ENCODE assay signal across 16 cellular contexts in the genomic region with DNA sequence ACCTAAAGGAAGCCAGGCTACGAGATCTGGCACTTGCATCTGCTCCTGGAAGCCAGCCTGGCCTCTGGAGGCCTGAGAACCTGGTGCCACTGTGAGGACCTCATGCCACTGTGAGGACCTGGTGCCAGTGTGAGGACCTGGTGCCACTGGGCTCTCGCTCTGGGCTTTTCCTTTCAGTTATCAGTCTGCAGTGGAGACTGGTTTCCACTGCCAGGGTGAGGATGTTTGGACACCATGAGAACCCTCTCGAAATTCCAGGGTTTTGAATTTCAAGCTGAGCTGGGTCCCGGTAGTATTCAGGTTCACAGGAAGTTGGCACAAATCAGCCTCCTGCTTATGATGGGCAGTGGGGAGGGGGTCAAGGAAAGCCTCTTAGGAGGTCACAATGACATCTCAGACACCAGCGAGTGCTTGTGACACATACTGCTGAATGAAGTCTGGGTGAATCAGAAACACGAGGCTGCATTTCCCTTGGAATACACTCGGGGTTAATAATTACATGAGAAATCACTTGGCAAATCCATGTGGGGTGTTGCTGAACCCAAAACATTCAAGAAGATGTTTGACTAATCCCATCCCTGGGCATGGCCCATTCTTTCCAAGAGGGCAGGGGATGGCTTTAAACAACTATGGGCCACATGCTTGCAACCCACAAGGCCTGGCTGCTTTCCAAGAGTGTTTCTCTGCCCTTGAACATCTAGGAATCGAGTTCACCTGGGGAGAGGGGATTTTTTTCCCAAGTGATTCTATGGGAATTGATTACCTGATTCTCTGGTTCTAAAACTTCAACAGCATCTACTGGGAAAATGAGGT.
DNase-seq lines count a peak whose midpoint lies in the region; ATAC-seq and TF ChIP-seq lines count a peak whose summit lies in the region.
"Had no signal": no experiment of that assay in that cellular context is flagged by ENCODE, and none has a peak within 500 bp of the region (broad histone marks: within the 10 kb centered on the region; RNA-seq: fewer than 3 reads in every experiment).

No MANE protein-coding gene starts in this region.

- H3K27ac ChIP-seq in lung (ENCODE audit: low read depth in 1 of 2, low read length in 1 of 2) = peak overlapping the region in 1 of 2 donors; percentile 58
- H3K27ac ChIP-seq: parathyroid adenoma had no signal

- ATAC-seq in lung (ENCODE audit: insufficient read depth, low FRiP score) = peak; percentile 44
- no peak for ATAC-seq in HG02610 (IDR thresholded peaks at IDR 0.05; ENCODE audit: unreplicated experiment)
- ATAC-seq: activated naive CD8-positive, alpha-beta T cell treated with anti-CD3 and anti-CD28 coated beads, Interleukin-2, amount 50 U/mL, for 24 hours; stimulated activated naive CD8-positive, alpha-beta T cell treated with anti-CD3 and anti-CD28 coated beads, Interleukin-15, Interleukin-2, amounts not matched to agents 100 U/mL and 50 U/mL, for 24 hours; T-helper 17 cell had no signal

- H3K27me3 ChIP-seq in lung (ENCODE audit: control insufficient read depth, insufficient read depth) = no peaks in the 10 kb centered on the region

- 57 to 74% methylated on average over 8 of the region's 8 CpGs for WGBS in lung, 2 donors

- no peak overlapping the region for H3K4me3 ChIP-seq in lung

- H3K36me3 ChIP-seq in lung (ENCODE audit: control insufficient read depth in 2 of 2, insufficient read depth in 2 of 2, low read length in 2 of 2) = no peaks in the 10 kb centered on the region

- DNase-seq in AG08395 (ENCODE audit: low spot score) (peak; percentile 49), Daoy (ENCODE audit: low read depth) (peak; percentile 32), astrocyte of the hippocampus (ENCODE audit: low read depth, low spot score) (peak; percentile 46), lung (ENCODE audit: low spot score) (peak; percentile 70), cerebellum (ENCODE audit: low spot score) (no peak), T-helper 9 cell (no peak), NCI-H446 treated with DMSO at 0.1 percent for 48 hours (lab: John Stamatoyannopoulos, UW) (no peak)
- DNase-seq: activated naive CD8-positive, alpha-beta T cell treated with anti-CD3 and anti-CD28 coated beads, Interleukin-2, amount 50 U/mL, for 24 hours; CD8-positive, alpha-beta memory T cell; effector CD4-positive, alpha-beta T cell; NCI-H187; stimulated activated CD4-positive, alpha-beta T cell treated with anti-CD3 and anti-CD28 coated beads, Interleukin-4, amount 100 ng/mL, for 4 hours; stimulated activated naive CD8-positive, alpha-beta T cell treated with anti-CD3 and anti-CD28 coated beads, Interleukin-15, Interleukin-2, amounts not matched to agents 100 U/mL and 50 U/mL, for 24 hours; T-helper 17 cell had no signal

- H3K9me3 ChIP-seq in lung (ENCODE audit: control insufficient read depth in 2 of 2, insufficient read depth in 1 of 2, low read length in 1 of 2) = no peaks in the 10 kb centered on the region

- no peak for TF ChIP-seq CTCF in lung (IDR thresholded peaks at IDR 0.05; ENCODE audit: control extremely low read depth, extremely low read depth)

- H3K4me1 ChIP-seq in lung (ENCODE audit: control insufficient read depth in 2 of 2, insufficient read depth in 2 of 2, low read length in 2 of 2) = peaks cover 0 to 27% of the 10 kb centered on the region in 2 donors
- H3K4me1 ChIP-seq: parathyroid adenoma had no signal

Comparison
In these comparisons a context has a peak if more than half of its experiments do, and no peak if none do; other contexts are left out.
1. DNase-seq: peak in AG08395 (single experiment), Daoy (single experiment), astrocyte of the hippocampus (single experiment) and lung (single experiment); none in cerebellum (single experiment), T-helper 9 cell (single experiment) and NCI-H446 treated with DMSO at 0.1 percent for 48 hours (single experiment).